ENCODE assay signal across 21 cellular contexts in the genomic region with DNA sequence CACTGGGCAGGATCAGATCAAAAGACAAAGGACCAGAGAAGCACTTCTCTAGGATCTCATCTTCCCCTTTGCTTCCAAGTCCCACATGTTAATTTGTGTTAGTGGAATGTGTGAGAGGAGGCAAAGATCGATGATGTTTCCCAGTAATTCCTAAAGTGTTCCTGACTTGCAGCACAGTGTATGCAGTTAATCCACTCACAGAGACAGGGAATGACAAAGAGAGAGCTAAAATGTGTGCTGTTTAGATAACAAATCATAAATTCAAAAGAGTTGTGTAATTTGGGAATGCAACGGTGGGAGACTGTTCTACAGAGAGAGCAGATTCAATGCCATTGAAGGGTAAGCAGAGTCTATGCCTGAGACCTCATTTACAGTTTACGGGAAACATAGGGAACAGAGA.
A peak's percentile ranks its signal among the peaks of the same experiment; 100 is the strongest.
DNase-seq lines count a peak whose midpoint lies in the region; ATAC-seq and TF ChIP-seq lines count a peak whose summit lies in the region.
"Had no signal": no experiment of that assay in that cellular context is flagged by ENCODE, and none has a peak within 500 bp of the region (broad histone marks: within the 10 kb centered on the region; RNA-seq: fewer than 3 reads in every experiment).

No MANE protein-coding gene starts in this region.

- TF ChIP-seq CTCF in Panc1 (IDR thresholded peaks at IDR 0.05) (no peak), fibroblast of villous mesenchyme (IDR thresholded peaks at IDR 0.05; ENCODE audit: insufficient read depth, low read depth, low read length) (no peak)

- DNase-seq in Panc1 (ENCODE audit: low read depth, low spot score), result no peak
- peak; percentile 62 for DNase-seq in fibroblast of villous mesenchyme (ENCODE audit: low read depth)
- DNase-seq in cortex of kidney (lab: John Stamatoyannopoulos, UW), result no peak
- DNase-seq in activated T-cell treated with anti-CD3 and anti-CD28 coated beads, Interleukin-2, amount 50 U/mL, for 48 hours, result no peak
- no peak for DNase-seq in sciatic nerve (ENCODE audit: low spot score)
- DNase-seq: ACHN; BE2C; C1 segment of cervical spinal cord; CD4-positive, CD25-positive, alpha-beta regulatory T cell; CD8-positive, alpha-beta memory T cell; COR-L47; DMS 273 treated with DMSO at 0.1 percent for 48 hours; DMS53; DND-41; EL; GM23248; HCEC 1CT had no signal

- no peak overlapping the region for H3K9ac ChIP-seq in rectal smooth muscle tissue (ENCODE audit: low read length)
- H3K9ac ChIP-seq: GM23248 had no signal

- H3K4me3 ChIP-seq in Panc1 (ENCODE audit: low read depth in 2 of 2, low read length in 2 of 2) (no peak overlapping the region), fibroblast of villous mesenchyme (ENCODE audit: low read depth, low read length) (no peak overlapping the region), rectal smooth muscle tissue (ENCODE audit: low read length) (no peak overlapping the region)
- H3K4me3 ChIP-seq: GM12878, GM23248 had no signal

- H3K9me3 ChIP-seq in Panc1 (ENCODE audit: control insufficient read depth, insufficient read depth, low read depth, low read length), result no peaks in the 10 kb centered on the region
- H3K9me3 ChIP-seq: BE2C had no signal

- no TSS peak for BruUV-seq in Panc1 (replicated peaks; lab: Mats Ljungman, UMichigan)

- no peaks in the 10 kb centered on the region for H3K36me3 ChIP-seq in Panc1 (ENCODE audit: control insufficient read depth, insufficient read depth, low read length)
- no peaks in the 10 kb centered on the region for H3K36me3 ChIP-seq in rectal smooth muscle tissue (ENCODE audit: control insufficient read depth, insufficient read depth, low read length)
- H3K36me3 ChIP-seq: BE2C had no signal

- no peaks in the 10 kb centered on the region for H3K27me3 ChIP-seq in Panc1 (ENCODE audit: control insufficient read depth, insufficient read depth, low read length)
- H3K27me3 ChIP-seq in rectal smooth muscle tissue (ENCODE audit: control insufficient read depth, insufficient read depth, low read length), result no peaks in the 10 kb centered on the region
- H3K27me3 ChIP-seq: BE2C had no signal

- CTCF ChIA-PET in Panc1 (lab: Charles Lee), result no interaction called here

- POLR2A ChIA-PET in Panc1 (lab: Charles Lee), result no interaction called here

- no peak for ATAC-seq in Panc1
- no peak for ATAC-seq in GM21367 (IDR thresholded peaks at IDR 0.05; ENCODE audit: unreplicated experiment)
- ATAC-seq in sciatic nerve, result no peak
- ATAC-seq: GM12878 had no signal

- in situ Hi-C loops in Panc1 (cut with HindIII; ENCODE audit: low pct_unique_long_range_greater_than_20kb, low sequenced_read_pairs), result no loop called here

- intact Hi-C loops in Panc1 (cut with micrococcal nuclease; ENCODE audit: unreplicated experiment), result no loop called here
- intact Hi-C loops in sciatic nerve (cut with DNase I), result no loop called here

- peak overlapping the region; percentile 29; the same call in 1 of the 2 replicates for H3K27ac ChIP-seq in Panc1 (ENCODE audit: low read length)
- H3K27ac ChIP-seq in rectal smooth muscle tissue (ENCODE audit: low read depth, low read length), result peak overlapping the region; percentile 75
- H3K27ac ChIP-seq: GM23248, HL-60 had no signal

- H3K4me1 ChIP-seq in Panc1 (ENCODE audit: control insufficient read depth, insufficient read depth, low read length), result no peaks in the 10 kb centered on the region
- H3K4me1 ChIP-seq in rectal smooth muscle tissue (ENCODE audit: control insufficient read depth, insufficient read depth, low read length), result peaks cover 7% of the 10 kb centered on the region
- H3K4me1 ChIP-seq: BE2C had no signal
